ENCODE assay signal across 1 cellular context in genomic region chr9:91424403-91425176, GRCh38.
TF ChIP-seq lines count a peak whose summit lies in the region.

No MANE protein-coding gene starts in this region.

TF ChIP-seq in HEK293, 187 proteins besides CTCF, POLR2A, EP300 and RAD21 (continued from another document and continues in another):
- TF ChIP-seq ZNF610 (tag by site-specific recombination; IDR thresholded peaks at IDR 0.05; ENCODE audit: borderline replicate concordance) (no peak), ZNF639 (tag by site-specific recombination; IDR thresholded peaks at IDR 0.05) (0 out of 2 replicates have a peak, but pooled peaks have one; percentile 27), PATZ1 (tag by site-specific recombination; IDR thresholded peaks at IDR 0.05) (peak; percentile 66), ZNF660 (tag by site-specific recombination; IDR thresholded peaks at IDR 0.05) (no peak; the same call in none of the 2 replicates), ZNF114 (tag by site-specific recombination; IDR thresholded peaks at IDR 0.05) (no peak), ZNF580 (tag by site-specific recombination; IDR thresholded peaks at IDR 0.05) (no peak), ZNF404 (tag by site-specific recombination; IDR thresholded peaks at IDR 0.05) (no peak), HOXD13 (CRISPR knock-in tag; IDR thresholded peaks at IDR 0.05; ENCODE audit: borderline replicate concordance) (no peak), PRDM2 (tag by site-specific recombination; IDR thresholded peaks at IDR 0.05; ENCODE audit: borderline replicate concordance) (no peak), RBAK (tag by site-specific recombination; IDR thresholded peaks at IDR 0.05) (no peak), ZNF560 (tag by site-specific recombination; IDR thresholded peaks at IDR 0.05; ENCODE audit: borderline replicate concordance) (no peak), ZNF768 (tag by site-specific recombination; IDR thresholded peaks at IDR 0.05) (no peak), IKZF3 (tag by site-specific recombination; IDR thresholded peaks at IDR 0.05) (0 out of 2 replicates have a peak, but pooled peaks have one; percentile 19), ZNF544 (tag by site-specific recombination; IDR thresholded peaks at IDR 0.05) (no peak), KLF17 (tag by site-specific recombination; IDR thresholded peaks at IDR 0.05) (no peak), ZNF488 (tag by site-specific recombination; IDR thresholded peaks at IDR 0.05) (no peak), ZNF530 (tag by site-specific recombination; IDR thresholded peaks at IDR 0.05; ENCODE audit: low read depth) (no peak), ZBTB49 (tag by site-specific recombination; IDR thresholded peaks at IDR 0.05; ENCODE audit: low read depth) (no peak), ZNF10 (tag by site-specific recombination; IDR thresholded peaks at IDR 0.05) (no peak), PRDM6 (tag by site-specific recombination; IDR thresholded peaks at IDR 0.05) (no peak), ZNF654 (tag by site-specific recombination; IDR thresholded peaks at IDR 0.05; ENCODE audit: low read depth) (no peak), GLIS2 (tag by site-specific recombination; IDR thresholded peaks at IDR 0.05) (peak; percentile 71), ZNF521 (tag by site-specific recombination; IDR thresholded peaks at IDR 0.05) (no peak), ZNF510 (tag by site-specific recombination; IDR thresholded peaks at IDR 0.05; ENCODE audit: insufficient replicate concordance) (no peak), ZEB2 (tag by site-specific recombination; IDR thresholded peaks at IDR 0.05) (peak; percentile 58; the same call in 1 of the 2 replicates), ZNF292 (tag by site-specific recombination; IDR thresholded peaks at IDR 0.05; ENCODE audit: borderline replicate concordance, low read depth) (no peak), BCL6B (tag by site-specific recombination; IDR thresholded peaks at IDR 0.05) (no peak), ZNF148 (tag by site-specific recombination; IDR thresholded peaks at IDR 0.05; ENCODE audit: borderline replicate concordance) (no peak), ZNF132 (tag by site-specific recombination; IDR thresholded peaks at IDR 0.05; ENCODE audit: borderline replicate concordance) (no peak), ZNF658 (tag by site-specific recombination; IDR thresholded peaks at IDR 0.05) (no peak), ZNF777 (tag by site-specific recombination; IDR thresholded peaks at IDR 0.05; ENCODE audit: borderline replicate concordance) (no peak), ZNF174 (tag by site-specific recombination; IDR thresholded peaks at IDR 0.05) (no peak), ZBTB20 (tag by site-specific recombination; IDR thresholded peaks at IDR 0.05) (peak; percentile 41; the same call in 1 of the 2 replicates), BCL11B (tag by site-specific recombination; IDR thresholded peaks at IDR 0.05; ENCODE audit: low read depth) (no peak), ZNF223 (tag by site-specific recombination; IDR thresholded peaks at IDR 0.05) (no peak), ZNF362 (tag by site-specific recombination; IDR thresholded peaks at IDR 0.05) (no peak), ZNF426 (tag by site-specific recombination; IDR thresholded peaks at IDR 0.05) (no peak), KLF7 (tag by site-specific recombination; IDR thresholded peaks at IDR 0.05; ENCODE audit: borderline replicate concordance) (no peak)
